1 cellular context compared by ENCODE assay signal in the genomic region with DNA sequence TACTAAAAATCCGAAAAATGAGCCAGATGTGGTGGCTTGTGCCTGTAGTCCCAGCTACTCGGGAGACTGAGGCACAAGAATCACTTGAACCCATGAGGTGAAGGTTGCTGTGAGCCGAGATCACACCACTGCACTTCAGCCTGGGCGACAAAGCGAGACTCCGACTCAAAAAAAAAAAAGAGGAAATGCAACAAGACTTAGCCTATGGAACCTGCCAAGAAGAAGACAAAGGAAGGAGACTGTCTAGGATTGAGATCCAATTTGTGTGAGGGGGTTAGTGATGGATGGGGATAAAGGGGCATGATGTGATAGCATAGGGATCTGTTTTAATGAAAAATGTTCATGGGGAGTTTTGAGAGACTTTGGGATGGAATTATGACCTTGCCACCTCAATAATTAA.
TF ChIP-seq lines count a peak whose summit lies in the region.

No MANE protein-coding gene starts in this region.

TF ChIP-seq in K562, 482 proteins besides CTCF, POLR2A, EP300 and RAD21 (continued from another document):
- TF ChIP-seq ELF2 (CRISPR knock-in tag; IDR thresholded peaks at IDR 0.05): no peak
